Comparison of ENCODE assay signal across 10 cellular contexts in the genomic region with DNA sequence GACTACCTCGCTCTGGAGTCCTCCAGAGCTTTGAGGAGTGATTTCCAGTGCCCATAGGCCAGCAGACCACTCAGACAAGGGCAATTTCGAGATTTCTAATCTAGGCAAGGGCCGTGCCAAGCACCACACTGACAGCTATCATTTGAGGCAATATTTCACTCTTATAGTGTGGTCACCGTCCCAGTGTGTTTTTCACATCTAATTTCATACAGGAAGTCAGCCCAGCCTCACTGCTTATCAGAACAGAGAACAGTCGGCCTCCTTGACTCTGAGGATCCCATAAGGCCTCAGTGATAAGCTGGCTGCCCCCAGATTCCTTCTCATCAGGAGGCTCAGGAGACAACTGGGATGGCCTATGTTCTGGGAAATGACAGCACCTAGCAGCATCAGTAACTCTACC. TPM values are rescaled to one million over a fixed set of nuclear protein-coding genes. Genes with fewer than 3 reads are reported as not detected.
DNase-seq lines count a peak whose midpoint lies in the region; ATAC-seq and TF ChIP-seq lines count a peak whose summit lies in the region.
"Had no signal": no experiment of that assay in that cellular context is flagged by ENCODE, and none has a peak within 500 bp of the region (broad histone marks: within the 10 kb centered on the region; RNA-seq: fewer than 3 reads in every experiment).

No MANE protein-coding gene starts in this region.

- no peak overlapping the region for H2BK120ac ChIP-seq in mesenchymal stem cell (ENCODE audit: low read depth, low read length)

- WGBS in mesenchymal stem cell: 54% methylated on average over 5 of the region's 5 CpGs
- 53% methylated on average over 3 of the region's 5 CpGs for WGBS in right lobe of liver (ENCODE audit: insufficient coverage, low coverage, low lambda C conversion rate, missing lambda C conversion rate)

- DNase-seq in mesenchymal stem cell: no peak
- no peak for DNase-seq in activated CD4-positive, alpha-beta T cell treated with anti-CD3 and anti-CD28 coated beads for 1 hour
- DNase-seq in NOMO-1 treated with dmso at 0.1 percent for 144 hours (lab: John Stamatoyannopoulos, UW; ENCODE audit: unreplicated experiment): no peak
- DNase-seq in right lobe of liver: no peak
- DNase-seq: activated CD4-positive, alpha-beta T cell treated with anti-CD3 and anti-CD28 coated beads, Interleukin-2, amount 50 U/mL, for 1 hour; amygdala; GOT3 had no signal

- peak overlapping the region; percentile 15 for H4K8ac ChIP-seq in mesenchymal stem cell (ENCODE audit: low read length)

- H2AK5ac ChIP-seq in mesenchymal stem cell (ENCODE audit: low read length, severe bottlenecking): no peak overlapping the region

- H3K9me3 ChIP-seq in mesenchymal stem cell (ENCODE audit: control insufficient read depth, low read length) (no peaks in the 10 kb centered on the region), right lobe of liver (no peaks in the 10 kb centered on the region)

- no peak overlapping the region for H4K91ac ChIP-seq in mesenchymal stem cell (ENCODE audit: low read length)

- no peak overlapping the region for H3K14ac ChIP-seq in mesenchymal stem cell (ENCODE audit: low read length in 2 of 2)

- H3K36me3 ChIP-seq in mesenchymal stem cell (ENCODE audit: control insufficient read depth in 1 of 2, insufficient read depth in 2 of 2, low read depth in 1 of 2, low read length in 2 of 2): no peaks in the 10 kb centered on the region
- no peaks in the 10 kb centered on the region for H3K36me3 ChIP-seq in right lobe of liver

- H3K4ac ChIP-seq in mesenchymal stem cell (ENCODE audit: low read depth in 1 of 2, low read length in 2 of 2): no peak overlapping the region

- peak overlapping the region; percentile 18 for H2BK15ac ChIP-seq in mesenchymal stem cell (ENCODE audit: low read depth, poor library complexity, severe bottlenecking)

- intact Hi-C loops in right lobe of liver (cut with DNase I): no loop called here

- no peak overlapping the region for H3K4me2 ChIP-seq in mesenchymal stem cell (ENCODE audit: low read length, poor library complexity, severe bottlenecking)

- H3K18ac ChIP-seq in mesenchymal stem cell (ENCODE audit: low read depth in 1 of 2, low read length in 2 of 2): no peak overlapping the region

- H3K4me3 ChIP-seq in mesenchymal stem cell (ENCODE audit: insufficient read depth in 1 of 2, low read depth in 1 of 2, low read length in 2 of 2) (no peak overlapping the region), right lobe of liver (no peak overlapping the region)

- H3K79me1 ChIP-seq in mesenchymal stem cell (replicated peaks; ENCODE audit: low read length, poor library complexity, severe bottlenecking): no peaks in the 10 kb centered on the region

- no peak for TF ChIP-seq POLR2A in right lobe of liver (IDR thresholded peaks at IDR 0.05)

- H3K9ac ChIP-seq in mesenchymal stem cell (ENCODE audit: low read length): no peak overlapping the region

- H3K27me3 ChIP-seq in mesenchymal stem cell (ENCODE audit: control insufficient read depth in 1 of 2, insufficient read depth in 1 of 2, low read length in 2 of 2): peaks cover 9 to 45% of the 10 kb centered on the region in 2 experiments
- H3K27me3 ChIP-seq in right lobe of liver: no peaks in the 10 kb centered on the region

- TF ChIP-seq CTCF in right lobe of liver (IDR thresholded peaks at IDR 0.05): no peak

- no peak overlapping the region for H2BK5ac ChIP-seq in mesenchymal stem cell (ENCODE audit: low read depth, low read length, poor library complexity, severe bottlenecking)

- H3K4me1 ChIP-seq in mesenchymal stem cell (ENCODE audit: control insufficient read depth, insufficient read depth, low read depth, low read length) (no peaks in the 10 kb centered on the region), right lobe of liver (no peaks in the 10 kb centered on the region)

- H3K27ac ChIP-seq in mesenchymal stem cell (ENCODE audit: low read length, poor library complexity, severe bottlenecking) (no peak overlapping the region), right lobe of liver (no peak overlapping the region)

- ATAC-seq in GM18873 (IDR thresholded peaks at IDR 0.05; ENCODE audit: low FRiP score, unreplicated experiment) (peak; percentile 38), GM21528 (IDR thresholded peaks at IDR 0.05; ENCODE audit: low FRiP score, unreplicated experiment) (peak; percentile 43), HG03196 (IDR thresholded peaks at IDR 0.05; ENCODE audit: unreplicated experiment) (peak; percentile 45), right lobe of liver (no peak)

- no peak overlapping the region for H2AFZ ChIP-seq in mesenchymal stem cell (ENCODE audit: low read depth, low read length)

- H2BK12ac ChIP-seq in mesenchymal stem cell (ENCODE audit: low read length in 2 of 2): peak overlapping the region in 1 of 2 experiments; percentile 41

- H3K23ac ChIP-seq in mesenchymal stem cell (ENCODE audit: low read length in 2 of 2): no peak overlapping the region

RNA-seq across cellular contexts. Expression of a gene that starts 0.6 kb away (rescaled TPM):
- 0.07 TPM for polyA plus RNA-seq in mesenchymal stem cell (2013, experiment 1 of 2)
- polyA plus RNA-seq in mesenchymal stem cell (2013, experiment 2 of 2): 0.04 TPM
- total RNA-seq in right lobe of liver: under 1 TPM in 1 of 6 experiments, not detected in 5; 0.12 TPM

RNA-seq across cellular contexts. Expression of a gene that starts 17.2 kb away (rescaled TPM):
- polyA plus RNA-seq in mesenchymal stem cell (2013, experiment 1 of 2): 63.7 TPM
- polyA plus RNA-seq in mesenchymal stem cell (2013, experiment 2 of 2): 62.4 TPM
- 10 to 100 TPM in 1 of 6 experiments, 1 to 10 TPM in 5; 4.0 to 10.6 (median 7.6) TPM for total RNA-seq in right lobe of liver

Comparison
In these comparisons a context has a peak if more than half of its experiments do, and no peak if none do; other contexts are left out.
1. ATAC-seq: peak in GM18873 (single experiment), GM21528 (single experiment) and HG03196 (single experiment); none in right lobe of liver (0 of 4).